ENCODE assay signal across 10 cellular contexts in genomic region chr12:14621821-14622220, GRCh38. TPM values are rescaled to one million over a fixed set of nuclear protein-coding genes. Genes with fewer than 3 reads are reported as not detected.
A peak's percentile ranks its signal among the peaks of the same experiment; 100 is the strongest.
DNase-seq lines count a peak whose midpoint lies in the region; ATAC-seq lines count a peak whose summit lies in the region.
"Had no signal": no experiment of that assay in that cellular context is flagged by ENCODE, and none has a peak within 500 bp of the region (broad histone marks: within the 10 kb centered on the region; RNA-seq: fewer than 3 reads in every experiment).

No MANE protein-coding gene starts in this region.

- DNase-seq in T-helper 17 cell (no peak), NCI-H82 treated with DMSO at 0.1 percent for 48 hours (lab: John Stamatoyannopoulos, UW; ENCODE audit: unreplicated experiment) (no peak), SKM-1 treated with dmso at 0.1 percent for 144 hours (lab: John Stamatoyannopoulos, UW; ENCODE audit: unreplicated experiment) (no peak), midbrain (lab: John Stamatoyannopoulos, UW) (no peak), NCI-H345 treated with DMSO at 0.1 percent for 48 hours (lab: John Stamatoyannopoulos, UW; ENCODE audit: unreplicated experiment) (no peak)
- DNase-seq: DMS153 had no signal

- ATAC-seq in GM18519 (IDR thresholded peaks at IDR 0.05; ENCODE audit: low FRiP score, unreplicated experiment) (peak; percentile 88), GM21528 (IDR thresholded peaks at IDR 0.05; ENCODE audit: low FRiP score, unreplicated experiment) (peak; percentile 79), HG03175 (IDR thresholded peaks at IDR 0.05; ENCODE audit: unreplicated experiment) (peak; percentile 83), T-helper 17 cell (peak; percentile 41)
- ATAC-seq: HCT116 had no signal

- H3K27ac Mint-ChIP-seq in T-helper 17 cell: no peak overlapping the region

- no peaks in the 10 kb centered on the region for H3K9me3 ChIP-seq in T-helper 17 cell (ENCODE audit: control insufficient read depth, low read length, poor library complexity, severe bottlenecking)

- no peak overlapping the region for H3K4me3 Mint-ChIP-seq in T-helper 17 cell

- H3K27me3 Mint-ChIP-seq in T-helper 17 cell: peaks cover 21% of the 10 kb centered on the region

- H3K36me3 Mint-ChIP-seq in T-helper 17 cell (ENCODE audit: low read depth): no peaks in the 10 kb centered on the region

- peaks cover 10% of the 10 kb centered on the region for H3K4me1 Mint-ChIP-seq in T-helper 17 cell

RNA-seq across cellular contexts. Expression of gene PLBD1, which starts 54.1 kb away (rescaled TPM):
- total RNA-seq in T-helper 17 cell: 1 to 10 TPM; 1.8 to 5.1 TPM
